Comparison of ENCODE assay signal across 9 cellular contexts in the genomic region with DNA sequence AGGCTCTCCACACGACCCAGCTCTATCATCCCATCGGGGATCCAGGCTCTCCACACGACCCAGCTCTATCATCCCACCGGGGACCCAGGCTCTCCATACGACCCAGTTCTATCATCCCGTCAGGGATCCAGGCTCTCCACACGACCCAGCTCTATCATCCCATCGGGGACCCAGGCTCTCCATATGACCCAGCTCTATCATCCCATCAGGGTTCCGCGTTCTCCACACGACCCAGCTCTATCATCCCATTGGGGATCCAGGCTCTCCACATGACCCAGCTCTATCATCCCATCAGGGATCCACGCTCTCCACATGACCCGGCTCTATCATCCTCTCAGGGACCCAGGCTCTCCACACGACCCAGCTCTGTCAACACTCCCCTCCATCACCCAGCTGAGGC. TPM values are rescaled to one million over a fixed set of nuclear protein-coding genes. Genes with fewer than 3 reads are reported as not detected.
DNase-seq lines count a peak whose midpoint lies in the region; ATAC-seq, FAIRE-seq and TF ChIP-seq lines count a peak whose summit lies in the region.
"Not testable (repeated sequence)": the region's sequence is repeated elsewhere in the genome, so short reads cannot be mapped to it uniquely, and the experiment has no call there.
"Had no signal": no experiment of that assay in that cellular context is flagged by ENCODE, and none has a peak within 500 bp of the region (broad histone marks: within the 10 kb centered on the region; RNA-seq: fewer than 3 reads in every experiment).

No MANE protein-coding gene starts in this region.

- H4K20me1 ChIP-seq in HepG2 (ENCODE audit: insufficient read depth, low read length); neural progenitor cell (ENCODE audit: low read depth): not testable (repeated sequence)

- not testable (repeated sequence) for ATAC-seq in CD4-positive, alpha-beta T cell (ENCODE audit: poor library complexity); activated CD4-positive, alpha-beta T cell treated with anti-CD3 and anti-CD28 coated beads for 36 hours; activated T-helper 17 cell treated with anti-CD3 and anti-CD28 coated beads, Interleukin-2, amount 50 U/mL, for 72 hours (replicated peaks); activated naive CD8-positive, alpha-beta T cell treated with anti-CD3 and anti-CD28 coated beads, Interleukin-2, amount 50 U/mL, for 24 hours; HepG2

- H3K9me3 ChIP-seq in CD4-positive, alpha-beta T cell (ENCODE audit: control insufficient read depth, low read length); HepG2 (ENCODE audit: low read length); neural progenitor cell (ENCODE audit: low read depth): not testable (repeated sequence)

- TF ChIP-seq CTCF in CD4-positive, alpha-beta T cell (IDR thresholded peaks at IDR 0.05); HepG2 (CRISPR knock-in tag; IDR thresholded peaks at IDR 0.05); neural progenitor cell (IDR thresholded peaks at IDR 0.05): not testable (repeated sequence)

- H3K36me3 Mint-ChIP-seq in CD4-positive, alpha-beta T cell (ENCODE audit: low read depth); IgD-negative memory B cell; activated CD4-positive, alpha-beta T cell treated with anti-CD3 and anti-CD28 coated beads for 36 hours (ENCODE audit: low read depth); activated T-helper 17 cell treated with anti-CD3 and anti-CD28 coated beads, Interleukin-2, amount 50 U/mL, for 72 hours (ENCODE audit: low read depth); activated naive CD8-positive, alpha-beta T cell treated with anti-CD3 and anti-CD28 coated beads, Interleukin-2, amount 50 U/mL, for 24 hours (ENCODE audit: low read depth); neural progenitor cell: not testable (repeated sequence)

- not testable (repeated sequence) for H3K4me3 Mint-ChIP-seq in CD4-positive, alpha-beta T cell; IgD-negative memory B cell; activated CD4-positive, alpha-beta T cell treated with anti-CD3 and anti-CD28 coated beads for 36 hours; activated T-helper 17 cell treated with anti-CD3 and anti-CD28 coated beads, Interleukin-2, amount 50 U/mL, for 72 hours; activated naive CD8-positive, alpha-beta T cell treated with anti-CD3 and anti-CD28 coated beads, Interleukin-2, amount 50 U/mL, for 24 hours
- H3K4me3 Mint-ChIP-seq in neural progenitor cell, result peak overlapping the region; percentile 51

- not testable (repeated sequence) for BruUV-seq in HepG2 (replicated peaks; lab: Mats Ljungman, UMichigan)

- H3F3A ChIP-seq in neural progenitor cell (ENCODE audit: low read depth), result peaks cover 15% of the 10 kb centered on the region

- WGBS in HepG2 (ENCODE audit: low lambda C conversion rate), result 93% methylated on average over 14 of the region's 14 CpGs

- H3K4me1 Mint-ChIP-seq in CD4-positive, alpha-beta T cell (ENCODE audit: low read depth); activated CD4-positive, alpha-beta T cell treated with anti-CD3 and anti-CD28 coated beads for 36 hours; activated naive CD8-positive, alpha-beta T cell treated with anti-CD3 and anti-CD28 coated beads, Interleukin-2, amount 50 U/mL, for 24 hours; neural progenitor cell: not testable (repeated sequence)
- H3K4me1 Mint-ChIP-seq in IgD-negative memory B cell, result peaks cover 0 to 10% (median 5%) of the 10 kb centered on the region in 3 donors
- H3K4me1 Mint-ChIP-seq in activated T-helper 17 cell treated with anti-CD3 and anti-CD28 coated beads, Interleukin-2, amount 50 U/mL, for 72 hours, result peaks cover 18% of the 10 kb centered on the region

- H3K27me3 Mint-ChIP-seq in CD4-positive, alpha-beta T cell; IgD-negative memory B cell; activated CD4-positive, alpha-beta T cell treated with anti-CD3 and anti-CD28 coated beads for 36 hours; activated T-helper 17 cell treated with anti-CD3 and anti-CD28 coated beads, Interleukin-2, amount 50 U/mL, for 72 hours; activated naive CD8-positive, alpha-beta T cell treated with anti-CD3 and anti-CD28 coated beads, Interleukin-2, amount 50 U/mL, for 24 hours: not testable (repeated sequence)
- peaks cover 26% of the 10 kb centered on the region for H3K27me3 Mint-ChIP-seq in neural progenitor cell (ENCODE audit: insufficient read depth, low read depth)

- peak overlapping the region; percentile 71 for H3K27ac Mint-ChIP-seq in CD4-positive, alpha-beta T cell
- H3K27ac Mint-ChIP-seq in IgD-negative memory B cell, result peak overlapping the region in 2 of 3 donors; percentile 80 to 85
- H3K27ac Mint-ChIP-seq in activated CD4-positive, alpha-beta T cell treated with anti-CD3 and anti-CD28 coated beads for 36 hours, result peak overlapping the region; percentile 6
- peak overlapping the region; percentile 66 for H3K27ac Mint-ChIP-seq in activated T-helper 17 cell treated with anti-CD3 and anti-CD28 coated beads, Interleukin-2, amount 50 U/mL, for 72 hours
- peak overlapping the region; percentile 79 for H3K27ac Mint-ChIP-seq in activated naive CD8-positive, alpha-beta T cell treated with anti-CD3 and anti-CD28 coated beads, Interleukin-2, amount 50 U/mL, for 24 hours
- peak overlapping the region; percentile 6 for H3K27ac Mint-ChIP-seq in neural progenitor cell

- H3K36me3 ChIP-seq in HepG2 (replicated peaks in 1 of 2; ENCODE audit: control insufficient read depth in 1 of 2, insufficient read depth in 2 of 2, low read length in 2 of 2); neural progenitor cell: not testable (repeated sequence)

- intact Hi-C loops in CD4-positive, alpha-beta T cell (cut with DNase I, micrococcal nuclease); activated CD4-positive, alpha-beta T cell treated with anti-CD3 and anti-CD28 coated beads for 36 hours (cut with DNase I, micrococcal nuclease); HepG2 (cut with micrococcal nuclease; ENCODE audit: unreplicated experiment): not testable (repeated sequence)

- DNase-seq in CD4-positive, alpha-beta T cell; activated CD4-positive, alpha-beta T cell treated with anti-CD3 and anti-CD28 coated beads for 36 hours; activated naive CD8-positive, alpha-beta T cell treated with anti-CD3 and anti-CD28 coated beads, Interleukin-2, amount 50 U/mL, for 24 hours; HepG2 (ENCODE audit: low spot score); neural progenitor cell (ENCODE audit: low spot score): not testable (repeated sequence)

- H3K4me1 ChIP-seq in HepG2 (ENCODE audit: insufficient read depth, low read length), result peaks cover 27% of the 10 kb centered on the region
- H3K4me1 ChIP-seq in neural progenitor cell, result not testable (repeated sequence)

- H3K79me2 ChIP-seq in HepG2 (ENCODE audit: insufficient read depth, low read length); neural progenitor cell (ENCODE audit: low read depth): not testable (repeated sequence)

- H3K4me3 ChIP-seq in HepG2 (replicated peaks in 1 of 3; ENCODE audit: insufficient read depth in 1 of 3, low read depth in 2 of 3, low read length in 3 of 3); neural progenitor cell: not testable (repeated sequence)

- H3K9ac ChIP-seq in HepG2 (ENCODE audit: insufficient read depth, low read depth, low read length); neural progenitor cell: not testable (repeated sequence)

- TF ChIP-seq POLR2A in HepG2 (IDR thresholded peaks at IDR 0.05; ENCODE audit: insufficient read depth in 1 of 2, low read depth in 2 of 2, low read length in 2 of 2), result not testable (repeated sequence)

- not testable (repeated sequence) for H2AFZ ChIP-seq in HepG2 (ENCODE audit: low read length); neural progenitor cell (replicated peaks)

- peaks cover 16% of the 10 kb centered on the region for H3K9me3 Mint-ChIP-seq in CD4-positive, alpha-beta T cell
- H3K9me3 Mint-ChIP-seq in IgD-negative memory B cell, result not testable (repeated sequence)
- peaks cover 23% of the 10 kb centered on the region for H3K9me3 Mint-ChIP-seq in activated CD4-positive, alpha-beta T cell treated with anti-CD3 and anti-CD28 coated beads for 36 hours (ENCODE audit: low read depth)
- H3K9me3 Mint-ChIP-seq in activated T-helper 17 cell treated with anti-CD3 and anti-CD28 coated beads, Interleukin-2, amount 50 U/mL, for 72 hours, result peaks cover 22% of the 10 kb centered on the region
- peaks cover 21% of the 10 kb centered on the region for H3K9me3 Mint-ChIP-seq in activated naive CD8-positive, alpha-beta T cell treated with anti-CD3 and anti-CD28 coated beads, Interleukin-2, amount 50 U/mL, for 24 hours
- H3K9me3 Mint-ChIP-seq in neural progenitor cell, result peaks cover 30% of the 10 kb centered on the region

- POLR2A ChIA-PET in CD4-positive, alpha-beta T cell (lab: Charles Lee); activated CD4-positive, alpha-beta T cell treated with anti-CD3 and anti-CD28 coated beads for 36 hours (lab: Charles Lee): not testable (repeated sequence)
- POLR2A ChIA-PET in HepG2 (lab: Yijun Ruan, JAX), result interaction anchor here (1.5 to 3.4 kb wide), 2 partner anchors 12 to 25 kb away, joined by 5 to 14 read pairs; no protein-coding TSS in a partner anchor

- CTCF ChIA-PET in CD4-positive, alpha-beta T cell (lab: Charles Lee), result interaction anchor here (0.7 kb wide), 1 partner anchor 112 kb away, joined by 3 read pairs; no protein-coding TSS in a partner anchor
- CTCF ChIA-PET in activated CD4-positive, alpha-beta T cell treated with anti-CD3 and anti-CD28 coated beads for 36 hours (lab: Charles Lee); HepG2 (lab: Yijun Ruan, JAX; ENCODE audit: low intra/inter-chr PET ratio, low total read pairs): not testable (repeated sequence)

- TF ChIP-seq EP300 in HepG2 (IDR thresholded peaks at IDR 0.05; ENCODE audit: low read depth in 2 of 2, low read length in 2 of 2); HepG2 (CRISPR knock-in tag; IDR thresholded peaks at IDR 0.05; ENCODE audit: borderline replicate concordance): not testable (repeated sequence)

- not testable (repeated sequence) for H3K27me3 ChIP-seq in CD4-positive, alpha-beta T cell (ENCODE audit: control insufficient read depth, insufficient read depth, low read length); HepG2 (ENCODE audit: control insufficient read depth in 1 of 2, insufficient read depth in 2 of 2, low read length in 2 of 2); neural progenitor cell

- peak overlapping the region; percentile 25 for H3K27ac ChIP-seq in CD4-positive, alpha-beta T cell (ENCODE audit: low read depth, low read length)
- H3K27ac ChIP-seq in HepG2 (ENCODE audit: extremely low read length, insufficient read depth, low read length); neural progenitor cell: not testable (repeated sequence)

- not testable (repeated sequence) for FAIRE-seq in HepG2 (lab: Jason Lieb, UNC)

- TF ChIP-seq RAD21 in HepG2 (CRISPR knock-in tag; IDR thresholded peaks at IDR 0.05), result not testable (repeated sequence)

- not testable (repeated sequence) for H3K4me2 ChIP-seq in HepG2 (ENCODE audit: low read depth, low read length); neural progenitor cell

- in situ Hi-C loops in HepG2 (cut with HindIII; ENCODE audit: extremely low pct_ligation_motif_present, low pct_unique_long_range_greater_than_20kb), result not testable (repeated sequence)

RNA-seq across cellular contexts. Expression of gene TTLL10, which starts 20.5 kb away (rescaled TPM):
- total RNA-seq in CD4-positive, alpha-beta T cell, result under 1 TPM; 0.11 to 0.59 TPM
- polyA plus RNA-seq in IgD-negative memory B cell (not detected), HepG2 (2011; rRNA removed) (not detected in 2 replicates)
- total RNA-seq in activated CD4-positive, alpha-beta T cell treated with anti-CD3 and anti-CD28 coated beads for 36 hours, result not detected
- total RNA-seq in activated T-helper 17 cell treated with anti-CD3 and anti-CD28 coated beads, Interleukin-2, amount 50 U/mL, for 72 hours, result under 1 TPM in 1 of 2 donors, not detected in 1; 0.11 TPM
- total RNA-seq in HepG2 (2016; rRNA removed; fragmentation: Illumina TruSeq; extraction: Trizol) (not detected in 2 replicates), neural progenitor cell (ENCODE audit: low replicate concordance) (0.22 TPM in 1 of 2 replicates, not detected in the other)
- not detected in 2 replicates for total RNA-seq in HepG2 (2016; cell fraction: cytosol; rRNA removed; fragmentation: Illumina TruSeq; extraction: Trizol; ENCODE audit: low read depth)
- total RNA-seq in HepG2 (2016; cell fraction: insoluble cytoplasmic fraction; rRNA removed; fragmentation: Illumina TruSeq; extraction: Trizol), result not detected in 2 replicates
- not detected in 2 replicates for total RNA-seq in HepG2 (2016; cell fraction: membrane; rRNA removed; fragmentation: Illumina TruSeq; extraction: Trizol)
- not detected in 2 replicates for total RNA-seq in HepG2 (2016; cell fraction: nucleus; rRNA removed; fragmentation: Illumina TruSeq; extraction: Trizol)
- 0.06 and 0.08 TPM in 2 replicates for polyA plus RNA-seq in HepG2 (2011; cell fraction: cytosol; rRNA removed)
- polyA plus RNA-seq in HepG2 (2011; cell fraction: nucleus; rRNA removed), result 0.24 and 0.48 TPM in 2 replicates
- 0.07 TPM in 1 of 2 replicates, not detected in the other for polyA plus RNA-seq in HepG2 (2012)
- not detected in 2 replicates for polyA plus RNA-seq in HepG2 (2016; cell fraction: cytosol; fragmentation: Illumina TruSeq; extraction: Trizol; ENCODE audit: low read depth)
- not detected in 2 replicates for polyA plus RNA-seq in HepG2 (2016; cell fraction: insoluble cytoplasmic fraction; fragmentation: Illumina TruSeq; extraction: Trizol; ENCODE audit: low read depth)
- polyA plus RNA-seq in HepG2 (2016; cell fraction: membrane; fragmentation: Illumina TruSeq; extraction: Trizol; ENCODE audit: low read depth), result not detected in 2 replicates
- not detected in 2 replicates for polyA plus RNA-seq in HepG2 (2016; cell fraction: nucleus; fragmentation: Illumina TruSeq; extraction: Trizol; ENCODE audit: insufficient read depth, low read depth)
- 0.18 TPM in 1 of 2 replicates, not detected in the other for polyA minus RNA-seq in HepG2 (2011; rRNA and poly(A)+ RNA removed; ENCODE audit: low replicate concordance)
- not detected in 2 replicates for polyA minus RNA-seq in HepG2 (2011; cell fraction: cytosol; rRNA and poly(A)+ RNA removed)
- not detected in 2 replicates for polyA minus RNA-seq in HepG2 (2011; cell fraction: nucleus; rRNA and poly(A)+ RNA removed)
- total RNA-seq: A172 had no signal
- polyA plus RNA-seq: GM23338 had no signal

RNA-seq across cellular contexts. Expression of gene C1orf159, which starts 37.3 kb away (rescaled TPM):
- 10 to 100 TPM; 11.1 to 11.3 TPM for total RNA-seq in CD4-positive, alpha-beta T cell
- polyA plus RNA-seq in IgD-negative memory B cell (7.9 TPM), HepG2 (2011; rRNA removed) (3.8 and 4.2 TPM in 2 replicates)
- 10 to 100 TPM; 11.3 to 13.5 TPM for total RNA-seq in activated CD4-positive, alpha-beta T cell treated with anti-CD3 and anti-CD28 coated beads for 36 hours
- total RNA-seq in activated T-helper 17 cell treated with anti-CD3 and anti-CD28 coated beads, Interleukin-2, amount 50 U/mL, for 72 hours, result 10 to 100 TPM; 15.7 to 18.8 TPM
- total RNA-seq in HepG2 (2016; rRNA removed; fragmentation: Illumina TruSeq; extraction: Trizol) (3.8 and 6.7 TPM in 2 replicates), neural progenitor cell (ENCODE audit: low replicate concordance) (8.0 and 24.0 TPM in 2 replicates)
- total RNA-seq in HepG2 (2016; cell fraction: cytosol; rRNA removed; fragmentation: Illumina TruSeq; extraction: Trizol; ENCODE audit: low read depth), result 6.3 and 6.8 TPM in 2 replicates
- total RNA-seq in HepG2 (2016; cell fraction: insoluble cytoplasmic fraction; rRNA removed; fragmentation: Illumina TruSeq; extraction: Trizol), result 3.6 and 6.6 TPM in 2 replicates
- 7.4 and 7.9 TPM in 2 replicates for total RNA-seq in HepG2 (2016; cell fraction: membrane; rRNA removed; fragmentation: Illumina TruSeq; extraction: Trizol)
- total RNA-seq in HepG2 (2016; cell fraction: nucleus; rRNA removed; fragmentation: Illumina TruSeq; extraction: Trizol), result 6.3 and 7.7 TPM in 2 replicates
- polyA plus RNA-seq in HepG2 (2011; cell fraction: cytosol; rRNA removed), result 1.7 and 4.2 TPM in 2 replicates
- polyA plus RNA-seq in HepG2 (2011; cell fraction: nucleus; rRNA removed), result 22.9 and 35.9 TPM in 2 replicates
- polyA plus RNA-seq in HepG2 (2012), result 2.8 and 3.2 TPM in 2 replicates
- 4.7 and 6.0 TPM in 2 replicates for polyA plus RNA-seq in HepG2 (2016; cell fraction: cytosol; fragmentation: Illumina TruSeq; extraction: Trizol; ENCODE audit: low read depth)
- polyA plus RNA-seq in HepG2 (2016; cell fraction: insoluble cytoplasmic fraction; fragmentation: Illumina TruSeq; extraction: Trizol; ENCODE audit: low read depth), result 3.5 and 4.0 TPM in 2 replicates
- 7.0 and 8.1 TPM in 2 replicates for polyA plus RNA-seq in HepG2 (2016; cell fraction: membrane; fragmentation: Illumina TruSeq; extraction: Trizol; ENCODE audit: low read depth)
- 19.9 and 20.1 TPM in 2 replicates for polyA plus RNA-seq in HepG2 (2016; cell fraction: nucleus; fragmentation: Illumina TruSeq; extraction: Trizol; ENCODE audit: insufficient read depth, low read depth)
- 2.9 and 5.6 TPM in 2 replicates for polyA minus RNA-seq in HepG2 (2011; rRNA and poly(A)+ RNA removed; ENCODE audit: low replicate concordance)
- 2.1 and 2.2 TPM in 2 replicates for polyA minus RNA-seq in HepG2 (2011; cell fraction: cytosol; rRNA and poly(A)+ RNA removed)
- polyA minus RNA-seq in HepG2 (2011; cell fraction: nucleus; rRNA and poly(A)+ RNA removed), result 3.7 and 4.5 TPM in 2 replicates

RNA-seq across cellular contexts. Expression of gene TNFRSF18, which starts 53.2 kb away (rescaled TPM):
- 10 to 100 TPM; 14.8 to 17.8 TPM for total RNA-seq in CD4-positive, alpha-beta T cell
- polyA plus RNA-seq in IgD-negative memory B cell, result 3.5 TPM
- total RNA-seq in activated CD4-positive, alpha-beta T cell treated with anti-CD3 and anti-CD28 coated beads for 36 hours, result 100 to 1,000 TPM in 1 of 2 experiments, 10 to 100 TPM in 1; 95.0 to 164 TPM
- 100 to 1,000 TPM; 105 to 796 TPM for total RNA-seq in activated T-helper 17 cell treated with anti-CD3 and anti-CD28 coated beads, Interleukin-2, amount 50 U/mL, for 72 hours
- not detected in 2 replicates for total RNA-seq in HepG2 (2016; rRNA removed; fragmentation: Illumina TruSeq; extraction: Trizol)
- not detected in 2 replicates for total RNA-seq in HepG2 (2016; cell fraction: cytosol; rRNA removed; fragmentation: Illumina TruSeq; extraction: Trizol; ENCODE audit: low read depth)
- not detected in 2 replicates for total RNA-seq in HepG2 (2016; cell fraction: insoluble cytoplasmic fraction; rRNA removed; fragmentation: Illumina TruSeq; extraction: Trizol)
- total RNA-seq in HepG2 (2016; cell fraction: membrane; rRNA removed; fragmentation: Illumina TruSeq; extraction: Trizol), result not detected in 2 replicates
- total RNA-seq in HepG2 (2016; cell fraction: nucleus; rRNA removed; fragmentation: Illumina TruSeq; extraction: Trizol), result not detected in 2 replicates
- polyA plus RNA-seq in HepG2 (2011; rRNA removed), result not detected in 2 replicates
- polyA plus RNA-seq in HepG2 (2011; cell fraction: cytosol; rRNA removed), result not detected in 2 replicates
- 0.19 TPM in 1 of 2 replicates, not detected in the other for polyA plus RNA-seq in HepG2 (2011; cell fraction: nucleus; rRNA removed)
- polyA plus RNA-seq in HepG2 (2012), result not detected in 2 replicates
- polyA plus RNA-seq in HepG2 (2016; cell fraction: cytosol; fragmentation: Illumina TruSeq; extraction: Trizol; ENCODE audit: low read depth), result not detected in 2 replicates
- polyA plus RNA-seq in HepG2 (2016; cell fraction: insoluble cytoplasmic fraction; fragmentation: Illumina TruSeq; extraction: Trizol; ENCODE audit: low read depth), result not detected in 2 replicates
- not detected in 2 replicates for polyA plus RNA-seq in HepG2 (2016; cell fraction: membrane; fragmentation: Illumina TruSeq; extraction: Trizol; ENCODE audit: low read depth)
- polyA plus RNA-seq in HepG2 (2016; cell fraction: nucleus; fragmentation: Illumina TruSeq; extraction: Trizol; ENCODE audit: insufficient read depth, low read depth), result not detected in 2 replicates
- not detected in 2 replicates for polyA minus RNA-seq in HepG2 (2011; rRNA and poly(A)+ RNA removed; ENCODE audit: low replicate concordance)
- polyA minus RNA-seq in HepG2 (2011; cell fraction: cytosol; rRNA and poly(A)+ RNA removed), result not detected in 2 replicates
- polyA minus RNA-seq in HepG2 (2011; cell fraction: nucleus; rRNA and poly(A)+ RNA removed), result not detected in 2 replicates
- total RNA-seq in neural progenitor cell (ENCODE audit: low replicate concordance), result not detected in 2 replicates
- total RNA-seq: A172 had no signal

Comparison
In these comparisons a context has a peak if more than half of its experiments do, and no peak if none do; other contexts are left out.
1. H3K27ac Mint-ChIP-seq: peak in every context shown above with its lines; median percentile 82 in IgD-negative memory B cell; 79 in activated naive CD8-positive, alpha-beta T cell treated with anti-CD3 and anti-CD28 coated beads, Interleukin-2, amount 50 U/mL, for 24 hours; 71 in CD4-positive, alpha-beta T cell; 66 in activated T-helper 17 cell treated with anti-CD3 and anti-CD28 coated beads, Interleukin-2, amount 50 U/mL, for 72 hours; 6 in activated CD4-positive, alpha-beta T cell treated with anti-CD3 and anti-CD28 coated beads for 36 hours; 6 in neural progenitor cell.
2. RNA of gene TNFRSF18, which starts 53.2 kb away (total RNA-seq): 105 to 796 TPM in activated T-helper 17 cell treated with anti-CD3 and anti-CD28 coated beads, Interleukin-2, amount 50 U/mL, for 72 hours, 95.0 to 164 TPM in activated CD4-positive, alpha-beta T cell treated with anti-CD3 and anti-CD28 coated beads for 36 hours and 14.8 to 17.8 TPM in CD4-positive, alpha-beta T cell; not detected in HepG2 and not detected in neural progenitor cell; every median in the first group is over 10 times any median in the second.